ENCODE assay signal across 14 cellular contexts in the genomic region with DNA sequence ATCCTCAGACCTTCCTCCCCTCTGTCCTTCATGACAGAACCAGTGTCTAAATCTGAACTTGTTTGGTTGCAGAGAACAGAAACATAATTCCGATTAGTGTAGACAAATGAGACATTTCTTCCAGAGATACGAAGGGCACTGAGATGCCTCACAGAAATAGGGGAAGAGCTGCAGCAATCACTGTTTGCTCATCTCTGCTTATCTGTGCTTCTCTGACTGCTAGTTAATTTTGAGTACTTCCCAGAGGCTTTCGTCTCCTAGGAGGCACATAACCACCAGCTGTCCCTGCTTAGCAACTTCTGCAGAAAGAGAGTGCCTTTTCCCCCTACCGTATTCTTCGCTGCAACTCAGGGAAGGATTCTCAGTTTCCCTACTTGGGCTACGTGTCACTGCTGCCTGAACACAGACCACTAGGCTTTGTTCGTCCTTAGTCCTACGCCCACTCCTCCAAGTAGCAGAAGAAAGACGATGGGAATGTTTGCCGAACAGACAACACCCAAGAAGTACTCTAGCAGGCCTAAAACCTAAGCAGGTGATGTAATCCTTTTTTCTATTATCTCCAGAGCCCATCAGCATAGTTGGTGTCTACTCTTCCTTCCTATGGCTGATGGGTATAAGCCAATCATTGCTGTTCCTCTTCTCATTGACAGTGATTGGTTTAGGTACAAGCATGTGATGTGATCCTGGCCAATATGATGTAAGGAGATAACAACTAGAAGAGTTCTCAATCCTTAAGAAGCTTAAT.
"Had no signal": no experiment of that assay in that cellular context is flagged by ENCODE, and none has a peak within 500 bp of the region (broad histone marks: within the 10 kb centered on the region; RNA-seq: fewer than 3 reads in every experiment).

No MANE protein-coding gene starts in this region.

- DNase-seq: activated CD4-positive, alpha-beta T cell treated with anti-CD3 and anti-CD28 coated beads, Interleukin-2, amount 50 U/mL, for 1 hour; activated naive CD4-positive, alpha-beta T cell treated with anti-CD3 and anti-CD28 coated beads, Interleukin-2, amount 50 U/mL, for 16 hours; amniotic stem cell; cerebellar nuclear complex; esophagus squamous epithelium; foreskin keratinocyte; heart left ventricle; pancreas; SK-N-SH; stimulated activated CD4-positive, alpha-beta T cell treated with anti-CD3 and anti-CD28 coated beads, Interleukin-15, amount 100 ng/mL, for 24 hours; stimulated activated CD4-positive, alpha-beta T cell treated with anti-CD3 and anti-CD28 coated beads, Interleukin-4, amount 100 ng/mL, for 4 hours; stimulated activated naive CD8-positive, alpha-beta T cell treated with anti-CD3 and anti-CD28 coated beads, Interleukin-15, amount 100 ng/mL, for 72 hours; T-helper 1 cell; thyroid gland had no signal

- H3K9ac ChIP-seq: SK-N-SH had no signal

- H3K4me1 ChIP-seq: foreskin keratinocyte, pancreas had no signal

- H3K4me3 ChIP-seq: esophagus squamous epithelium, heart left ventricle, pancreas, thyroid gland had no signal

- H3K9me3 ChIP-seq: esophagus squamous epithelium, pancreas, SK-N-SH, thyroid gland had no signal

- ATAC-seq: foreskin keratinocyte; heart left ventricle; stimulated activated naive CD8-positive, alpha-beta T cell treated with anti-CD3 and anti-CD28 coated beads, Interleukin-15, amount 100 ng/mL, for 72 hours had no signal

- H3K36me3 ChIP-seq: esophagus squamous epithelium, heart left ventricle, pancreas, thyroid gland had no signal

- H3K27ac ChIP-seq: esophagus squamous epithelium, foreskin keratinocyte, pancreas had no signal

- H3K27me3 ChIP-seq: foreskin keratinocyte, heart left ventricle, pancreas, thyroid gland had no signal
